Comparison of ENCODE assay signal across 8 cellular contexts in the genomic region with DNA sequence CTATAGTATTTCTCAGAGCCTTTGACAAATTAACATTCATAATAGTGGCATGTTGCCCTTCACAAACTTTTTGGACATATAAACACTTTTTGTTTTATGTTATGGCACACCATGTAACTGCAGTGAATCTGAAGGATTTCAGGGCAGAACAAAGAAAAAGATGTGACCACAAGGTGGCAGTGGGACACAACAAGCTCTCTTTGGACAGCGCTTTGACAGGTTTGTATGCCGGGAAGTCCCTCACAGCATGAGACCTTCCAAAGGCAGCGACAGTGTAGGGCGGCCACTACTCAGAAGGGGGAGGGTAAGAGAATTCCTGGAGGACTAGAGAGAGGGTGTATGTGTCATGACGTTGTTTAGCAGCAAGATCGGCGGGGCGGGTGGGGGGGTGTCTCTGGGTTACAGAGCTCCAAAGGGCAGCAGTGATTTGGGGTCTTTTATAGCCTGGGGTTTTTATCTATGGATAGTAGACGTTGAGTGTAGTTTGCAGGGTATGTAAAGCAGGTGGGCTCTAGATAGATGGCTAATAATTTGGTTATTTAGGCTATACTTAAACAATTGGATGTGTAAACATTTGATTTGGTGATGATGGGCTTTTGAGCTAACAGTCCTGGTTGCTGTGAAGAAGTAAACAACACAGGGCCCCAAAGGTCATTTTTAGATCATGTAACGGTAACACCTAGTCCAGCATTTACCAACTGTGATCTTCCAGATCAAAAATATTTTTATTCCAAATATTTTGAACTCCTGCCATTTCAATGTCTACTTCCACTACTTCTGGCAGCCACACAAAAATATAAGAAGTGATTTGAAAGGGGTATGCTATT. TPM values are rescaled to one million over a fixed set of nuclear protein-coding genes. Genes with fewer than 3 reads are reported as not detected.
A peak's percentile ranks its signal among the peaks of the same experiment; 100 is the strongest.
DNase-seq lines count a peak whose midpoint lies in the region; ATAC-seq and TF ChIP-seq lines count a peak whose summit lies in the region.

No MANE protein-coding gene starts in this region.

- H3K4me3 ChIP-seq in SJSA1, result no peak overlapping the region
- no peak overlapping the region for H3K4me3 ChIP-seq in retinal pigment epithelial cell (ENCODE audit: low read length)

- peaks cover 3% of the 10 kb centered on the region; the same call in 1 of the 2 replicates for H3K9me3 ChIP-seq in SJSA1 (replicated peaks)

- H3K27ac ChIP-seq in SJSA1, result no peak overlapping the region

- POLR2A ChIA-PET in GM10248 (lab: Yijun Ruan, JAX), result interaction anchor here (0.6 kb wide), 1 partner anchor 127 kb away, joined by 3 read pairs; no protein-coding TSS in a partner anchor

- no peaks in the 10 kb centered on the region for H3K4me1 ChIP-seq in SJSA1 (replicated peaks)

- CTCF ChIA-PET in GM10248 (lab: Yijun Ruan, JAX), result interaction anchor here (0.8 to 3.7 kb wide), 38 partner anchors 11 to 990 kb away, joined by 3 to 35 read pairs (median 4); a partner anchor contains a TSS

- TF ChIP-seq CTCF in GM10248 (IDR thresholded peaks at IDR 0.05; ENCODE audit: control extremely low read depth, extremely low read depth, low read depth, missing control alignments) (peak; percentile 66), retinal pigment epithelial cell (conservative IDR thresholded peaks at IDR 0.05; ENCODE audit: low read depth, low read length) (peak; percentile 70)

- peak; percentile 80 for ATAC-seq in HG02571 (IDR thresholded peaks at IDR 0.05; ENCODE audit: unreplicated experiment)

- peak; percentile 78 for DNase-seq in GM10248 (ENCODE audit: extremely low spot score)
- DNase-seq in NAMALWA (ENCODE audit: low spot score), result peak; percentile 92
- DNase-seq in SJSA1 (ENCODE audit: low read depth in 1 of 2, low spot score in 2 of 2), result peak; percentile 38 to 64
- DNase-seq in activated effector memory CD4-positive, alpha-beta T cell treated with anti-CD3 and anti-CD28 coated beads, Interleukin-2, amount 50 U/mL, for 16 hours, result peak; percentile 85
- DNase-seq in glomerular visceral epithelial cell (ENCODE audit: extremely low spot score), result peak; percentile 66
- DNase-seq in retinal pigment epithelial cell (ENCODE audit: low read depth), result peak; percentile 39
- no peak for DNase-seq in occipital lobe (lab: John Stamatoyannopoulos, UW)

- H3K36me3 ChIP-seq in SJSA1, result no peaks in the 10 kb centered on the region

- no peaks in the 10 kb centered on the region for H3K27me3 ChIP-seq in SJSA1 (replicated peaks)

RNA-seq across cellular contexts. Expression of a gene that starts 22.9 kb away (rescaled TPM):
- total RNA-seq in SJSA1 (2014; rRNA removed; shearing (Covaris generic)), result 0.53 and 1.5 TPM in 2 replicates
- 3.4 TPM for total RNA-seq in occipital lobe

RNA-seq across cellular contexts. Expression of a gene that starts 46.5 kb away (rescaled TPM):
- 14.2 and 14.8 TPM in 2 replicates for total RNA-seq in SJSA1 (2014; rRNA removed; shearing (Covaris generic))
- total RNA-seq in occipital lobe, result 94.1 TPM
